1 cellular context compared by ENCODE assay signal in genomic region chr2:74777161-74777900, GRCh38.
TF ChIP-seq lines count a peak whose summit lies in the region.

No MANE protein-coding gene starts in this region.

TF ChIP-seq in GM12878, 131 proteins besides CTCF, POLR2A, EP300 and RAD21 (continued from another document):
- TF ChIP-seq ATF2 (IDR thresholded peaks at IDR 0.05; ENCODE audit: low read length), result 0 out of 2 replicates have a peak, but pooled peaks have one; percentile 43
- no peak for TF ChIP-seq ATF7 (IDR thresholded peaks at IDR 0.05; ENCODE audit: low read depth)
- TF ChIP-seq HDGF (IDR thresholded peaks at IDR 0.05), result no peak
- no peak for TF ChIP-seq TCF7 (IDR thresholded peaks at IDR 0.05; ENCODE audit: borderline replicate concordance)
- no peak for TF ChIP-seq ZNF384 (IDR thresholded peaks at IDR 0.05; ENCODE audit: borderline replicate concordance, low read depth, low read length)
- TF ChIP-seq NFXL1 (IDR thresholded peaks at IDR 0.05; ENCODE audit: borderline replicate concordance), result no peak
- no peak for TF ChIP-seq CBX3 (IDR thresholded peaks at IDR 0.05; ENCODE audit: borderline replicate concordance, low read depth)
- no peak for TF ChIP-seq RFX5 (IDR thresholded peaks at IDR 0.05; ENCODE audit: low read depth, low read length)
- no peak for TF ChIP-seq ZBTB33 (IDR thresholded peaks at IDR 0.05)
- TF ChIP-seq SMC3 (IDR thresholded peaks at IDR 0.05; ENCODE audit: borderline replicate concordance, low read length), result no peak
- no peak for TF ChIP-seq SUZ12 (IDR thresholded peaks at IDR 0.05; ENCODE audit: unreplicated experiment)
- TF ChIP-seq MAX (IDR thresholded peaks at IDR 0.05; ENCODE audit: low read depth, low read length), result no peak
- TF ChIP-seq TBL1XR1 (IDR thresholded peaks at IDR 0.05; ENCODE audit: low read depth, low read length), result no peak
- no peak for TF ChIP-seq PBX3 (IDR thresholded peaks at IDR 0.05; ENCODE audit: insufficient replicate concordance, low read depth, low read length)
- no peak for TF ChIP-seq SMAD5 (IDR thresholded peaks at IDR 0.05; ENCODE audit: low read depth)
- TF ChIP-seq SIX5 (IDR thresholded peaks at IDR 0.05; ENCODE audit: low read depth, low read length, severe bottlenecking), result no peak
- TF ChIP-seq CBX5 (IDR thresholded peaks at IDR 0.05; ENCODE audit: low read depth), result no peak
- TF ChIP-seq LARP7 (IDR thresholded peaks at IDR 0.05), result no peak
- no peak for TF ChIP-seq NFIC (IDR thresholded peaks at IDR 0.05; ENCODE audit: low read depth, low read length)
- peak in 1 of 2 experiments; percentile 72; a peak in 2 of 4 replicates for TF ChIP-seq ETV6 (conservative IDR thresholded peaks at IDR 0.05 in 1 of 2, IDR thresholded peaks at IDR 0.05 in 1 of 2; ENCODE audit: borderline replicate concordance in 1 of 2, low read depth in 1 of 2)
- TF ChIP-seq BRCA1 (IDR thresholded peaks at IDR 0.05; ENCODE audit: low read depth, low read length), result no peak
- no peak for TF ChIP-seq ZNF24 (IDR thresholded peaks at IDR 0.05)
- 0 out of 2 replicates have a peak, but pooled peaks have one; percentile 36 for TF ChIP-seq TCF12 (IDR thresholded peaks at IDR 0.05; ENCODE audit: low read depth, low read length)
- no peak for TF ChIP-seq SP1 (IDR thresholded peaks at IDR 0.05; ENCODE audit: low read depth, low read length)
- TF ChIP-seq E2F8 (IDR thresholded peaks at IDR 0.05; ENCODE audit: low read depth, partially characterized antibody), result no peak
- TF ChIP-seq MEF2B (IDR thresholded peaks at IDR 0.05; ENCODE audit: partially characterized antibody, poor library complexity, severe bottlenecking), result peak; percentile 97
- peak; percentile 70; the same call in 1 of the 2 replicates for TF ChIP-seq GATAD2B (conservative IDR thresholded peaks at IDR 0.05; ENCODE audit: low read depth)
- no peak for TF ChIP-seq CREM (IDR thresholded peaks at IDR 0.05; ENCODE audit: low read depth)
- peak; percentile 59 for TF ChIP-seq RUNX3 (IDR thresholded peaks at IDR 0.05; ENCODE audit: low read length)
- TF ChIP-seq KDM1A (IDR thresholded peaks at IDR 0.05; ENCODE audit: borderline replicate concordance), result no peak
- TF ChIP-seq TAF1 (IDR thresholded peaks at IDR 0.05; ENCODE audit: borderline replicate concordance, low read depth, low read length), result no peak
- no peak for TF ChIP-seq ZBTB40 (IDR thresholded peaks at IDR 0.05; ENCODE audit: borderline replicate concordance)
- no peak for TF ChIP-seq EED (IDR thresholded peaks at IDR 0.05; ENCODE audit: low read depth)
- peak; percentile 17; the same call in 1 of the 2 replicates for TF ChIP-seq YBX1 (IDR thresholded peaks at IDR 0.05)
- TF ChIP-seq TARDBP (IDR thresholded peaks at IDR 0.05; ENCODE audit: borderline replicate concordance), result no peak
- TF ChIP-seq CEBPB (IDR thresholded peaks at IDR 0.05; ENCODE audit: borderline replicate concordance in 1 of 2, low read depth in 2 of 2, low read length in 2 of 2), result no peak
- no peak for TF ChIP-seq FOXK2 (IDR thresholded peaks at IDR 0.05)
- no peak for TF ChIP-seq E4F1 (IDR thresholded peaks at IDR 0.05; ENCODE audit: borderline replicate concordance, partially characterized antibody)
- no peak for TF ChIP-seq HCFC1 (IDR thresholded peaks at IDR 0.05; ENCODE audit: low read length)
- no peak for TF ChIP-seq PAX5 (IDR thresholded peaks at IDR 0.05; ENCODE audit: borderline replicate concordance, low read depth, low read length)
